ENCODE assay signal across 8 cellular contexts in genomic region chr4:86891785-86892638, GRCh38. TPM values are rescaled to one million over a fixed set of nuclear protein-coding genes. Genes with fewer than 3 reads are reported as not detected.
DNase-seq lines count a peak whose midpoint lies in the region; ATAC-seq, FAIRE-seq and TF ChIP-seq lines count a peak whose summit lies in the region.

Gene C4orf36 (minus strand): TSS chr4:86892422. CDS start chr4:86891520, 902 bp downstream.

- H3K27me3 Mint-ChIP-seq in activated CD4-positive, alpha-beta memory T cell treated with anti-CD3 and anti-CD28 coated beads, Interleukin-2, amount 10 ng/mL, durations not matched to agents 7 days and 5 days = peaks cover 21% of the 10 kb centered on the region

- peak; percentile 81 for FAIRE-seq in GM12891 (lab: Jason Lieb, UNC)

- peak within 1 kb of the TSS; percentile 73 for H3K4me3 Mint-ChIP-seq in activated CD4-positive, alpha-beta memory T cell treated with anti-CD3 and anti-CD28 coated beads, Interleukin-2, amount 10 ng/mL, durations not matched to agents 7 days and 5 days

- peak; percentile 38 for TF ChIP-seq CTCF in epithelial cell of esophagus (IDR thresholded peaks at IDR 0.05; ENCODE audit: insufficient read depth, low read depth, low read length, missing control alignments)

- H3K4me1 Mint-ChIP-seq in activated CD4-positive, alpha-beta memory T cell treated with anti-CD3 and anti-CD28 coated beads, Interleukin-2, amount 10 ng/mL, durations not matched to agents 7 days and 5 days = peaks cover 12% of the 10 kb centered on the region

- H3K27ac Mint-ChIP-seq in activated CD4-positive, alpha-beta memory T cell treated with anti-CD3 and anti-CD28 coated beads, Interleukin-2, amount 10 ng/mL, durations not matched to agents 7 days and 5 days = no peak within 1 kb of the TSS

- CTCF ChIA-PET in activated CD4-positive, alpha-beta memory T cell treated with anti-CD3 and anti-CD28 coated beads, Interleukin-2, amount 10 ng/mL, durations not matched to agents 7 days and 5 days (lab: Charles Lee) = interaction anchor here (0.7 to 3.6 kb wide), 6 partner anchors 12 to 396 kb away, joined by 3 to 68 read pairs (median 5); no protein-coding TSS in a partner anchor

- no peaks in the 10 kb centered on the region for H3K9me3 Mint-ChIP-seq in activated CD4-positive, alpha-beta memory T cell treated with anti-CD3 and anti-CD28 coated beads, Interleukin-2, amount 10 ng/mL, durations not matched to agents 7 days and 5 days

- DNase-seq in 8988T (peak; percentile 38), GM12891 (ENCODE audit: insufficient read length, low spot score) (peak; percentile 47), NCI-H2171 treated with DMSO at 0.1 percent for 48 hours (lab: John Stamatoyannopoulos, UW) (peak; percentile 68), epithelial cell of esophagus (ENCODE audit: low read depth) (peak; percentile 98), mesenteric fat pad (ENCODE audit: low spot score) (peak; percentile 90)
- DNase-seq in activated CD4-positive, alpha-beta memory T cell treated with anti-CD3 and anti-CD28 coated beads, Interleukin-2, amount 10 ng/mL, durations not matched to agents 7 days and 5 days = peak; percentile 32
- peak; percentile 11 for DNase-seq in stimulated activated naive CD4-positive, alpha-beta T cell treated with Interleukin-2 at 50 U/mL for 16 hours (lab: John Stamatoyannopoulos, UW)

- H3K36me3 Mint-ChIP-seq in activated CD4-positive, alpha-beta memory T cell treated with anti-CD3 and anti-CD28 coated beads, Interleukin-2, amount 10 ng/mL, durations not matched to agents 7 days and 5 days (ENCODE audit: low read depth) = no peaks in the 10 kb centered on the region

- POLR2A ChIA-PET in activated CD4-positive, alpha-beta memory T cell treated with anti-CD3 and anti-CD28 coated beads, Interleukin-2, amount 10 ng/mL, durations not matched to agents 7 days and 5 days (lab: Charles Lee) = no interaction called here

- no peak for TF ChIP-seq POLR2A in GM12891 (IDR thresholded peaks at IDR 0.05; ENCODE audit: low read depth, low read length)

- peak; percentile 52 for ATAC-seq in HG03045 (IDR thresholded peaks at IDR 0.05; ENCODE audit: unreplicated experiment)

- H3K4me3 ChIP-seq in epithelial cell of esophagus (ENCODE audit: low read length) = peak within 1 kb of the TSS; percentile 58

TF ChIP-seq in GM12891, 5 proteins besides CTCF, POLR2A, EP300 and RAD21:
- no peak for TF ChIP-seq TAF1 (IDR thresholded peaks at IDR 0.05; ENCODE audit: low read depth, low read length)
- no peak for TF ChIP-seq SPI1 (IDR thresholded peaks at IDR 0.05; ENCODE audit: low read depth, low read length)
- no peak for TF ChIP-seq PAX5 (IDR thresholded peaks at IDR 0.05; ENCODE audit: insufficient read depth, low read length, severe bottlenecking)
- TF ChIP-seq POU2F2 (IDR thresholded peaks at IDR 0.05; ENCODE audit: low read depth, low read length) = no peak
- no peak for TF ChIP-seq POLR2AphosphoS5 (IDR thresholded peaks at IDR 0.05; ENCODE audit: low read depth, low read length)

RNA-seq across cellular contexts. Expression of gene C4orf36, which starts in this region (rescaled TPM):
- not detected for polyA plus RNA-seq in GM12891 (2012; ENCODE audit: low read depth, missing spikeins)
- total RNA-seq in activated CD4-positive, alpha-beta memory T cell treated with anti-CD3 and anti-CD28 coated beads, Interleukin-2, amount 10 ng/mL, durations not matched to agents 7 days and 5 days = not detected
- 1.2 TPM for total RNA-seq in mesenteric fat pad

Comparison
In these comparisons a context has a peak if more than half of its experiments do, and no peak if none do; other contexts are left out.
1. Peak in every context shown above with its lines: DNase-seq, ATAC-seq and H3K4me3 ChIP-seq.
2. Peak in DNase-seq in activated CD4-positive, alpha-beta memory T cell treated with anti-CD3 and anti-CD28 coated beads, Interleukin-2, amount 10 ng/mL, durations not matched to agents 7 days and 5 days; RNA of the gene not detected or under 1 TPM.
3. DNase-seq: peak in every context shown above with its lines; median percentile 98 in epithelial cell of esophagus; 90 in mesenteric fat pad; 68 in NCI-H2171 treated with DMSO at 0.1 percent for 48 hours; 47 in GM12891; 38 in 8988T; 32 in activated CD4-positive, alpha-beta memory T cell treated with anti-CD3 and anti-CD28 coated beads, Interleukin-2, amount 10 ng/mL, durations not matched to agents 7 days and 5 days; 11 in stimulated activated naive CD4-positive, alpha-beta T cell treated with Interleukin-2 at 50 U/mL for 16 hours.